Comparison of ENCODE assay signal across 8 cellular contexts in genomic region chr19:6501740-6502648, GRCh38. TPM values are rescaled to one million over a fixed set of nuclear protein-coding genes. Genes with fewer than 3 reads are reported as not detected.
DNase-seq lines count a peak whose midpoint lies in the region; ATAC-seq lines count a peak whose summit lies in the region.

Gene TUBB4A, minus strand, starts transcription at chr19:6502309. Its CDS starts 97 bp downstream, at chr19:6502212.

- H4K91ac ChIP-seq in trophoblast cell (ENCODE audit: low read depth, low read length), result no peak within 1 kb of the TSS

- DNase-seq in Right ventricle myocardium inferior (ENCODE audit: missing footprints), result no peak
- no peak for DNase-seq in cardiac septum (ENCODE audit: low spot score)
- DNase-seq in activated CD8-positive, alpha-beta T cell treated with anti-CD3 and anti-CD28 coated beads, Interleukin-2, amount 10 ng/mL, durations not matched to agents 7 days and 5 days, result peak; percentile 55
- peak; percentile 40 for DNase-seq in germinal center (ENCODE audit: low spot score)
- DNase-seq in trophoblast cell, result no peak
- no peak for DNase-seq in LoVo (ENCODE audit: low spot score)
- DNase-seq in NCI-H345 treated with DMSO at 0.1 percent for 48 hours (lab: John Stamatoyannopoulos, UW; ENCODE audit: unreplicated experiment), result no peak
- no peak for DNase-seq in DMS79 treated with DMSO at 0.1 percent for 48 hours (lab: John Stamatoyannopoulos, UW)

- no peaks in the 10 kb centered on the region for H3K9me3 Mint-ChIP-seq in activated CD8-positive, alpha-beta T cell treated with anti-CD3 and anti-CD28 coated beads, Interleukin-2, amount 10 ng/mL, durations not matched to agents 7 days and 5 days (ENCODE audit: insufficient read depth)

- no peaks in the 10 kb centered on the region for H3K4me1 ChIP-seq in trophoblast cell (ENCODE audit: control insufficient read depth in 1 of 2, insufficient read depth in 2 of 2, low read length in 2 of 2)

- H2BK120ac ChIP-seq in trophoblast cell (ENCODE audit: insufficient read depth, low read length, poor library complexity), result no peak within 1 kb of the TSS

- peaks cover 35% of the 10 kb centered on the region for H3K4me1 Mint-ChIP-seq in activated CD8-positive, alpha-beta T cell treated with anti-CD3 and anti-CD28 coated beads, Interleukin-2, amount 10 ng/mL, durations not matched to agents 7 days and 5 days (ENCODE audit: low read depth)

- H3K4me3 Mint-ChIP-seq in activated CD8-positive, alpha-beta T cell treated with anti-CD3 and anti-CD28 coated beads, Interleukin-2, amount 10 ng/mL, durations not matched to agents 7 days and 5 days, result peak within 1 kb of the TSS; percentile 70

- H2BK12ac ChIP-seq in trophoblast cell (ENCODE audit: low read length), result no peak within 1 kb of the TSS

- H3K4me2 ChIP-seq in trophoblast cell (ENCODE audit: low read length), result peak within 1 kb of the TSS; percentile 45

- no peaks in the 10 kb centered on the region for H3K36me3 ChIP-seq in trophoblast cell (ENCODE audit: control insufficient read depth in 1 of 2, insufficient read depth in 2 of 2, low read length in 2 of 2)

- no peak within 1 kb of the TSS for H3K18ac ChIP-seq in trophoblast cell (ENCODE audit: low read length)

- no CpG with 5 or more reads among the region's 71 CpGs for WGBS in trophoblast cell (ENCODE audit: extremely low coverage, insufficient coverage, insufficient read length)

- peaks cover 20% of the 10 kb centered on the region for H3K27me3 ChIP-seq in trophoblast cell (ENCODE audit: insufficient read depth, low read length)

- intact Hi-C loops in Right ventricle myocardium inferior (cut with DNase I) (no loop called here), cardiac septum (cut with DNase I) (no loop called here)

- no peak within 1 kb of the TSS for H4K12ac ChIP-seq in trophoblast cell (ENCODE audit: low read depth, low read length)

- H3K79me1 ChIP-seq in trophoblast cell (ENCODE audit: low read length), result no peaks in the 10 kb centered on the region

- peaks cover 1% of the 10 kb centered on the region for H3K9me3 ChIP-seq in trophoblast cell (ENCODE audit: insufficient read depth, low read depth, low read length)

- H3K27ac Mint-ChIP-seq in activated CD8-positive, alpha-beta T cell treated with anti-CD3 and anti-CD28 coated beads, Interleukin-2, amount 10 ng/mL, durations not matched to agents 7 days and 5 days, result no peak within 1 kb of the TSS

- H3K27me3 Mint-ChIP-seq in activated CD8-positive, alpha-beta T cell treated with anti-CD3 and anti-CD28 coated beads, Interleukin-2, amount 10 ng/mL, durations not matched to agents 7 days and 5 days (ENCODE audit: low read depth), result peaks cover 6% of the 10 kb centered on the region

- H3K14ac ChIP-seq in trophoblast cell (ENCODE audit: low read length), result no peak within 1 kb of the TSS

- H2AK5ac ChIP-seq in trophoblast cell (ENCODE audit: low read length), result no peak within 1 kb of the TSS

- H3K79me2 ChIP-seq in trophoblast cell (ENCODE audit: control insufficient read depth, insufficient read depth, low read length, poor library complexity), result no peaks in the 10 kb centered on the region

- H3K27ac ChIP-seq in trophoblast cell (ENCODE audit: low read depth, low read length), result no peak within 1 kb of the TSS

- no peak within 1 kb of the TSS for H4K8ac ChIP-seq in trophoblast cell (ENCODE audit: low read depth, low read length)

- no peak within 1 kb of the TSS for H2BK5ac ChIP-seq in trophoblast cell (ENCODE audit: low read depth, low read length, poor library complexity)

- ATAC-seq in Right ventricle myocardium inferior, result peak; percentile 73
- ATAC-seq in activated CD8-positive, alpha-beta T cell treated with anti-CD3 and anti-CD28 coated beads, Interleukin-2, amount 10 ng/mL, durations not matched to agents 7 days and 5 days, result peak; percentile 72

- CTCF ChIA-PET in activated CD8-positive, alpha-beta T cell treated with anti-CD3 and anti-CD28 coated beads, Interleukin-2, amount 10 ng/mL, durations not matched to agents 7 days and 5 days (lab: Charles Lee), result interaction anchor here (1.0 kb wide), 1 partner anchor 40 kb away, joined by 3 read pairs; no protein-coding TSS in a partner anchor

- POLR2A ChIA-PET in activated CD8-positive, alpha-beta T cell treated with anti-CD3 and anti-CD28 coated beads, Interleukin-2, amount 10 ng/mL, durations not matched to agents 7 days and 5 days (lab: Charles Lee), result interaction anchor here (1.3 kb wide), 1 partner anchor 21 kb away, joined by 8 read pairs; the partner anchor contains the start of gene DENND1C

- no peaks in the 10 kb centered on the region for H3K36me3 Mint-ChIP-seq in activated CD8-positive, alpha-beta T cell treated with anti-CD3 and anti-CD28 coated beads, Interleukin-2, amount 10 ng/mL, durations not matched to agents 7 days and 5 days (ENCODE audit: low read depth)

- H3K4ac ChIP-seq in trophoblast cell (ENCODE audit: low read depth, low read length), result no peak within 1 kb of the TSS

- H3K23ac ChIP-seq in trophoblast cell (ENCODE audit: low read length), result peak within 1 kb of the TSS; percentile 90

- H3K4me3 ChIP-seq in trophoblast cell (ENCODE audit: low read depth, low read length), result peak within 1 kb of the TSS; percentile 1

- H3K9ac ChIP-seq in trophoblast cell (ENCODE audit: low read length), result no peak within 1 kb of the TSS

- H2AFZ ChIP-seq in trophoblast cell (ENCODE audit: insufficient read depth, low read length, poor library complexity), result peak within 1 kb of the TSS; percentile 25

RNA-seq across cellular contexts. Expression of gene TUBB4A, which starts in this region (rescaled TPM):
- 6.2 TPM for total RNA-seq in Right ventricle myocardium inferior
- total RNA-seq in cardiac septum, result 0.40 TPM
- 1 to 10 TPM; 6.6 to 6.9 TPM for total RNA-seq in activated CD8-positive, alpha-beta T cell treated with anti-CD3 and anti-CD28 coated beads, Interleukin-2, amount 10 ng/mL, durations not matched to agents 7 days and 5 days
- polyA plus RNA-seq in trophoblast cell (2013), result 0.08 TPM in 1 of 2 replicates, not detected in the other

Comparison
In these comparisons a context has a peak if more than half of its experiments do, and no peak if none do; other contexts are left out.
1. DNase-seq: peak in activated CD8-positive, alpha-beta T cell treated with anti-CD3 and anti-CD28 coated beads, Interleukin-2, amount 10 ng/mL, durations not matched to agents 7 days and 5 days (single experiment) and germinal center (single experiment); none in Right ventricle myocardium inferior (single experiment), cardiac septum (single experiment), trophoblast cell (0 of 2), LoVo (single experiment), NCI-H345 treated with DMSO at 0.1 percent for 48 hours (single experiment) and DMS79 treated with DMSO at 0.1 percent for 48 hours (single experiment).